ENCODE assay signal across 9 cellular contexts in the genomic region with DNA sequence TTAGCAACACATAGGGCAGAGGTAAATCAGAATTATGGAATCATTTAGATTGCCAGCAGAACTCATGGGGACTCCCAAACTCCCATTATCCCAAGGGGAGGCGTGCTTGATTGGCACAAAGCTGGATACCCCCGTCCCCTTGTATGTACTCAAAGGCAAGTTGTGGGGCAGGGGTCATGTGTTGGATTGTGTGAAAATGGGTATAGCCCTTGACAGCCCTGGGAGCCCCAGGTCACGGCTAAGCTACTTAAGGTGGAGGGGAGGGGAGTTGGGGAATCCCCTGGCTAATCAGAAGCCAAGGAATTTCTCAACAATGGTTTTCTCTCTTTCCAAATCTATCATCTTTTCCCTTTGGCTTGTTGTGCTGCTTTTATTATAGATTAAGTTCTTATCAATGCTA.
"Had no signal": no experiment of that assay in that cellular context is flagged by ENCODE, and none has a peak within 500 bp of the region (broad histone marks: within the 10 kb centered on the region; RNA-seq: fewer than 3 reads in every experiment).

No MANE protein-coding gene starts in this region.

- H3K4me1 ChIP-seq: HAP-1 had no signal

- FAIRE-seq: K562 had no signal

- H3K9me3 Mint-ChIP-seq: HFFc6 had no signal

- DNase-seq: GOT3, H7, HFFc6, IMR-90, KG1 had no signal

- H3K27ac ChIP-seq: HL-60 had no signal

- H3K27ac Mint-ChIP-seq: HFFc6 had no signal

- H3K4me3 ChIP-seq: HAP-1, K562 had no signal

- ATAC-seq: HCT116, K562 had no signal

- H3K4me3 Mint-ChIP-seq: HFFc6 had no signal

- H3K9me3 ChIP-seq: HAP-1 had no signal
